Comparison of ENCODE assay signal across 21 cellular contexts in the genomic region with DNA sequence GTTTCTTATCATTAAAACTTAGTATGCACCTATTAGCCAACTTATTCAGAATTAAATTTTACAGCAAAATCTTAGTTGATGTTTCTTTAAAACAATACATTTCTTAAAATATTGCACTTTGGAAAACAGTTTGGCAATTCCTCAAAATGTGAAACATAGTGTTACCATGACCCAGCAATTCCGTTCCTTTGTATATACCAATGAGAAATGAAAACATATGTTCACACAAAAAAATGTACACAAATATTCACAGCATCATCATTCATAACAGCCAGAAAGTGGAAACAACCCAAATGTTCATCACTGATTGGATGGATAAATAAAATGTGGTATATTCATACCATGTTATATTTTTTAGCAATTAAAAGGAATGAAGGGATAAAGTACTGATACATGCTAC. TPM values are rescaled to one million over a fixed set of nuclear protein-coding genes. Genes with fewer than 3 reads are reported as not detected.
A peak's percentile ranks its signal among the peaks of the same experiment; 100 is the strongest.
DNase-seq lines count a peak whose midpoint lies in the region; ATAC-seq and FAIRE-seq lines count a peak whose summit lies in the region.
"Had no signal": no experiment of that assay in that cellular context is flagged by ENCODE, and none has a peak within 500 bp of the region (broad histone marks: within the 10 kb centered on the region; RNA-seq: fewer than 3 reads in every experiment).

No MANE protein-coding gene starts in this region.

- H3K36me3 Mint-ChIP-seq in activated T-cell treated with anti-CD3 and anti-CD28 coated beads, Interleukin-2, amount 50 U/mL, for 72 hours (ENCODE audit: insufficient read depth in 2 of 2), result peaks cover 0 to 7% of the 10 kb centered on the region in 2 donors
- peaks cover 18% of the 10 kb centered on the region for H3K36me3 Mint-ChIP-seq in activated T-cell treated with anti-CD3 and anti-CD28 coated beads, Interleukin-2, amount 50 U/mL, for 4 hours (ENCODE audit: insufficient read depth)
- H3K36me3 Mint-ChIP-seq: IgD-negative memory B cell had no signal

- H3K4me3 ChIP-seq in small intestine (ENCODE audit: low read depth in 1 of 2, low read length in 2 of 2), result no peak overlapping the region
- H3K4me3 ChIP-seq: BLaER1 treated with 17β-estradiol and CSF1 and Interleukin-3, amounts not matched to agents 10 nM and 100 nM had no signal

- no peak for ATAC-seq in activated T-cell treated with anti-CD3 and anti-CD28 coated beads, Interleukin-2, amount 50 U/mL, for 72 hours (replicated peaks in 1 of 2)
- ATAC-seq in activated T-cell treated with anti-CD3 and anti-CD28 coated beads, Interleukin-2, amount 50 U/mL, for 4 hours, result no peak
- no peak for ATAC-seq in HG03025 (IDR thresholded peaks at IDR 0.05; ENCODE audit: low FRiP score, unreplicated experiment)

- no peaks in the 10 kb centered on the region for H3K9me3 Mint-ChIP-seq in activated T-cell treated with anti-CD3 and anti-CD28 coated beads, Interleukin-2, amount 50 U/mL, for 72 hours
- H3K9me3 Mint-ChIP-seq in activated T-cell treated with anti-CD3 and anti-CD28 coated beads, Interleukin-2, amount 50 U/mL, for 4 hours, result no peaks in the 10 kb centered on the region
- H3K9me3 Mint-ChIP-seq: CD8-positive, alpha-beta memory T cell; H9; IgD-negative memory B cell had no signal

- peak overlapping the region; percentile 78 for H3K27ac Mint-ChIP-seq in activated T-cell treated with anti-CD3 and anti-CD28 coated beads, Interleukin-2, amount 50 U/mL, for 72 hours
- H3K27ac Mint-ChIP-seq: B cell, H9, IgD-negative memory B cell had no signal

- no peak for DNase-seq in activated T-cell treated with anti-CD3 and anti-CD28 coated beads, Interleukin-2, amount 50 U/mL, for 72 hours
- no peak for DNase-seq in activated T-cell treated with anti-CD3 and anti-CD28 coated beads, Interleukin-2, amount 50 U/mL, for 4 hours
- DNase-seq in dedifferentiated amniotic fluid mesenchymal stem cell (ENCODE audit: extremely low spot score) (peak; percentile 29), small intestine (no peak), GM03348 (ENCODE audit: low spot score) (no peak), EL (no peak)
- DNase-seq: CD8-positive, alpha-beta memory T cell; COR-L47; DMS 273 treated with DMSO at 0.1 percent for 48 hours; DMS53; GDM1; H9; KBM-7 had no signal

- H3K4me1 ChIP-seq in small intestine (ENCODE audit: control insufficient read depth in 2 of 2, insufficient read depth in 1 of 2, low read depth in 1 of 2, low read length in 1 of 2), result no peaks in the 10 kb centered on the region
- H3K4me1 ChIP-seq: BLaER1 treated with 17β-estradiol and CSF1 and Interleukin-3, amounts not matched to agents 10 nM and 100 nM had no signal

- H3K9me3 ChIP-seq in small intestine (ENCODE audit: control insufficient read depth, low read depth), result no peaks in the 10 kb centered on the region

- peaks cover 0 to 4% of the 10 kb centered on the region in 2 donors for H3K36me3 ChIP-seq in small intestine (ENCODE audit: control insufficient read depth in 2 of 2, insufficient read depth in 2 of 2, low read length in 2 of 2)

- H3K27me3 ChIP-seq in small intestine (ENCODE audit: control insufficient read depth in 2 of 2, insufficient read depth in 2 of 2, low read length in 2 of 2), result no peaks in the 10 kb centered on the region
- H3K27me3 ChIP-seq: BLaER1 treated with 17β-estradiol and CSF1 and Interleukin-3, amounts not matched to agents 10 nM and 100 nM had no signal

- H3K4me3 Mint-ChIP-seq in activated T-cell treated with anti-CD3 and anti-CD28 coated beads, Interleukin-2, amount 50 U/mL, for 72 hours, result no peak overlapping the region
- H3K4me3 Mint-ChIP-seq in activated T-cell treated with anti-CD3 and anti-CD28 coated beads, Interleukin-2, amount 50 U/mL, for 4 hours, result no peak overlapping the region
- H3K4me3 Mint-ChIP-seq: B cell; CD8-positive, alpha-beta memory T cell; H9; IgD-negative memory B cell had no signal

- no peaks in the 10 kb centered on the region for H3K4me1 Mint-ChIP-seq in activated T-cell treated with anti-CD3 and anti-CD28 coated beads, Interleukin-2, amount 50 U/mL, for 72 hours (ENCODE audit: low read depth)
- H3K4me1 Mint-ChIP-seq in activated T-cell treated with anti-CD3 and anti-CD28 coated beads, Interleukin-2, amount 50 U/mL, for 4 hours (ENCODE audit: low read depth), result no peaks in the 10 kb centered on the region
- H3K4me1 Mint-ChIP-seq: B cell; CD8-positive, alpha-beta memory T cell; H9; IgD-negative memory B cell had no signal

- 78 to 92% (median 78%) methylated on average over 1 of the region's 1 CpG for WGBS in small intestine, 3 donors

- H3K27me3 Mint-ChIP-seq in activated T-cell treated with anti-CD3 and anti-CD28 coated beads, Interleukin-2, amount 50 U/mL, for 72 hours (ENCODE audit: low read depth), result no peaks in the 10 kb centered on the region
- H3K27me3 Mint-ChIP-seq in activated T-cell treated with anti-CD3 and anti-CD28 coated beads, Interleukin-2, amount 50 U/mL, for 4 hours (ENCODE audit: low read depth), result no peaks in the 10 kb centered on the region
- H3K27me3 Mint-ChIP-seq: B cell, IgD-negative memory B cell had no signal

- H3K27ac ChIP-seq in small intestine (ENCODE audit: low read depth in 1 of 2, low read length in 1 of 2), result no peak overlapping the region
- H3K27ac ChIP-seq: 22Rv1; BLaER1 treated with 17β-estradiol and CSF1 and Interleukin-3, amounts not matched to agents 10 nM and 100 nM had no signal

- peak; percentile 77 for FAIRE-seq in islet of Langerhans (lab: Jason Lieb, UNC)
- FAIRE-seq in small intestine (lab: Jason Lieb, UNC), result peak; percentile 68
- FAIRE-seq: H1, HTR-8/SVneo had no signal

RNA-seq across cellular contexts. Expression of a gene that starts 50.2 kb away (rescaled TPM):
- 10 to 100 TPM; 12.2 to 12.4 TPM for total RNA-seq in activated T-cell treated with anti-CD3 and anti-CD28 coated beads, Interleukin-2, amount 50 U/mL, for 72 hours
- total RNA-seq in activated T-cell treated with anti-CD3 and anti-CD28 coated beads, Interleukin-2, amount 50 U/mL, for 4 hours, result 1 to 10 TPM; 8.0 to 8.6 (median 8.4) TPM
- 1 to 10 TPM; 5.1 to 6.9 (median 5.8) TPM for polyA plus RNA-seq in small intestine
